17 cellular contexts compared by ENCODE assay signal in the genomic region with DNA sequence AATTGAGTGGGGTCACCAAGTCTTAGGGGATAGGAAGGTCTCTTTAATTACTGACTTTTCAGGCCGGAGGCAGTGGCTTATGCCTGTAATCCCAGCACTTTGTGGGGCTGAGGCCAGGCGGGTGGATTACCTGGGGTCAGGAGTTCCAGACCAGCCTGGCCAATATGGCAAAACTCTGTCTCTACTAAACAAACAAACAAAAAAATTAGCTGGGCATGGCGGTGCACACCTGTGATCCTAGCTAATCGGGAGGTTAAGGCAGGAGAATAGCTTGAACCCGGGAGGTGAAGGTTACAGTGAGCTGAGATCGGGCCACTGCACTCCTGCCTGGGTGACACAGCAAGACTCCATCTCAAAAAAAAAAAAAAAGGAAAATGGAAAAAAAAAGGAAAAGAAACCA. TPM values are rescaled to one million over a fixed set of nuclear protein-coding genes. Genes with fewer than 3 reads are reported as not detected.
A peak's percentile ranks its signal among the peaks of the same experiment; 100 is the strongest.
DNase-seq lines count a peak whose midpoint lies in the region; TF ChIP-seq lines count a peak whose summit lies in the region.
"Had no signal": no experiment of that assay in that cellular context is flagged by ENCODE, and none has a peak within 500 bp of the region (broad histone marks: within the 10 kb centered on the region; RNA-seq: fewer than 3 reads in every experiment).

No MANE protein-coding gene starts in this region.

- CTCF ChIA-PET in activated naive CD4-positive, alpha-beta T cell treated with anti-CD3 and anti-CD28 coated beads, Interleukin-2, amount 10 ng/mL, durations not matched to agents 7 days and 5 days (lab: Charles Lee): interaction anchor here (0.6 kb wide), 1 partner anchor 187 kb away, joined by 3 read pairs; no protein-coding TSS in a partner anchor
- CTCF ChIA-PET in CD4-positive, alpha-beta memory T cell (lab: Charles Lee; ENCODE audit: partially characterized antibody): no interaction called here

- no peaks in the 10 kb centered on the region for H3K9me3 Mint-ChIP-seq in activated naive CD4-positive, alpha-beta T cell treated with anti-CD3 and anti-CD28 coated beads, Interleukin-2, amount 50 U/mL, for 24 hours
- H3K9me3 Mint-ChIP-seq in activated naive CD4-positive, alpha-beta T cell treated with anti-CD3 and anti-CD28 coated beads, Interleukin-2, amount 10 ng/mL, durations not matched to agents 7 days and 5 days: no peaks in the 10 kb centered on the region
- no peaks in the 10 kb centered on the region for H3K9me3 Mint-ChIP-seq in CD4-positive, alpha-beta memory T cell
- H3K9me3 Mint-ChIP-seq in neural crest cell: peaks cover 7% of the 10 kb centered on the region
- H3K9me3 Mint-ChIP-seq: GM23338, H9 had no signal

- TF ChIP-seq CTCF in neural crest cell (conservative IDR thresholded peaks at IDR 0.05): no peak

- H3K27ac Mint-ChIP-seq in activated naive CD4-positive, alpha-beta T cell treated with anti-CD3 and anti-CD28 coated beads, Interleukin-2, amount 50 U/mL, for 24 hours: no peak overlapping the region
- H3K27ac Mint-ChIP-seq in activated naive CD4-positive, alpha-beta T cell treated with anti-CD3 and anti-CD28 coated beads, Interleukin-2, amount 10 ng/mL, durations not matched to agents 7 days and 5 days: no peak overlapping the region
- peak overlapping the region in 6 of 7 donors; percentile 12 to 74 (median 51) for H3K27ac Mint-ChIP-seq in CD4-positive, alpha-beta memory T cell
- H3K27ac Mint-ChIP-seq in neural crest cell (ENCODE audit: unreplicated experiment): no peak overlapping the region
- H3K27ac Mint-ChIP-seq: GM23338, H9 had no signal

- no peak overlapping the region for H3K27ac ChIP-seq in CD4-positive, alpha-beta memory T cell (ENCODE audit: low read depth, low read length)
- H3K27ac ChIP-seq: 22Rv1, A549 had no signal

- H3K4me3 Mint-ChIP-seq in activated naive CD4-positive, alpha-beta T cell treated with anti-CD3 and anti-CD28 coated beads, Interleukin-2, amount 50 U/mL, for 24 hours: peak overlapping the region; percentile 39
- no peak overlapping the region for H3K4me3 Mint-ChIP-seq in activated naive CD4-positive, alpha-beta T cell treated with anti-CD3 and anti-CD28 coated beads, Interleukin-2, amount 10 ng/mL, durations not matched to agents 7 days and 5 days
- peak overlapping the region in 1 of 8 donors; percentile 18 for H3K4me3 Mint-ChIP-seq in CD4-positive, alpha-beta memory T cell
- peak overlapping the region; percentile 24 for H3K4me3 Mint-ChIP-seq in neural crest cell
- H3K4me3 Mint-ChIP-seq: GM23338, H9 had no signal

- H3K9me3 ChIP-seq in CD4-positive, alpha-beta memory T cell (ENCODE audit: control insufficient read depth in 1 of 2, low read length in 2 of 2): no peaks in the 10 kb centered on the region
- H3K9me3 ChIP-seq: A549 had no signal

- POLR2A ChIA-PET in CD4-positive, alpha-beta memory T cell (lab: Charles Lee; ENCODE audit: partially characterized antibody): no interaction called here

- H3K27me3 ChIP-seq in CD4-positive, alpha-beta memory T cell (ENCODE audit: insufficient read depth, low read length): no peaks in the 10 kb centered on the region

- peaks cover 4% of the 10 kb centered on the region for H3K36me3 Mint-ChIP-seq in activated naive CD4-positive, alpha-beta T cell treated with anti-CD3 and anti-CD28 coated beads, Interleukin-2, amount 50 U/mL, for 24 hours
- peaks cover 10% of the 10 kb centered on the region for H3K36me3 Mint-ChIP-seq in activated naive CD4-positive, alpha-beta T cell treated with anti-CD3 and anti-CD28 coated beads, Interleukin-2, amount 10 ng/mL, durations not matched to agents 7 days and 5 days
- peaks cover 4 to 17% of the 10 kb centered on the region in 2 donors for H3K36me3 Mint-ChIP-seq in CD4-positive, alpha-beta memory T cell
- H3K36me3 Mint-ChIP-seq in neural crest cell (ENCODE audit: low read depth): no peaks in the 10 kb centered on the region

- H3K4me3 ChIP-seq in CD4-positive, alpha-beta memory T cell (ENCODE audit: low read length in 2 of 2): no peak overlapping the region
- H3K4me3 ChIP-seq: A549, GM23338 had no signal

- peaks cover 31% of the 10 kb centered on the region for H3K4me1 ChIP-seq in CD4-positive, alpha-beta memory T cell (ENCODE audit: insufficient read depth, low read length)

- no peaks in the 10 kb centered on the region for H3K36me3 ChIP-seq in CD4-positive, alpha-beta memory T cell (ENCODE audit: insufficient read depth, low read length)

- intact Hi-C loops in CD4-positive, alpha-beta memory T cell (cut with micrococcal nuclease): loop anchor here (10.0 kb wide), 1 partner anchor 293 kb away; a partner anchor contains a TSS

- H3K4me1 Mint-ChIP-seq in activated naive CD4-positive, alpha-beta T cell treated with anti-CD3 and anti-CD28 coated beads, Interleukin-2, amount 50 U/mL, for 24 hours: peaks cover 48% of the 10 kb centered on the region
- H3K4me1 Mint-ChIP-seq in activated naive CD4-positive, alpha-beta T cell treated with anti-CD3 and anti-CD28 coated beads, Interleukin-2, amount 10 ng/mL, durations not matched to agents 7 days and 5 days: peaks cover 30% of the 10 kb centered on the region
- peaks cover 16 to 34% (median 25%) of the 10 kb centered on the region in 4 donors for H3K4me1 Mint-ChIP-seq in CD4-positive, alpha-beta memory T cell
- H3K4me1 Mint-ChIP-seq in neural crest cell: peaks cover 17% of the 10 kb centered on the region

- DNase-seq in activated naive CD4-positive, alpha-beta T cell treated with anti-CD3 and anti-CD28 coated beads, Interleukin-2, amount 10 ng/mL, durations not matched to agents 7 days and 5 days: no peak
- DNase-seq in CD4-positive, alpha-beta memory T cell: no peak
- DNase-seq in neural crest cell (ENCODE audit: low read depth, low spot score) (no peak), NCI-H2029 treated with DMSO at 0.1 percent for 48 hours (lab: John Stamatoyannopoulos, UW) (no peak), NAMALWA (ENCODE audit: low spot score) (no peak)
- no peak for DNase-seq in stimulated activated naive CD4-positive, alpha-beta T cell (lab: John Stamatoyannopoulos, UW)
- DNase-seq: C1 segment of cervical spinal cord, Calu3, COR-L47, DMS53, GF-D8, H9 had no signal

- H3K27me3 Mint-ChIP-seq in activated naive CD4-positive, alpha-beta T cell treated with anti-CD3 and anti-CD28 coated beads, Interleukin-2, amount 50 U/mL, for 24 hours: no peaks in the 10 kb centered on the region
- H3K27me3 Mint-ChIP-seq in activated naive CD4-positive, alpha-beta T cell treated with anti-CD3 and anti-CD28 coated beads, Interleukin-2, amount 10 ng/mL, durations not matched to agents 7 days and 5 days: no peaks in the 10 kb centered on the region
- no peaks in the 10 kb centered on the region for H3K27me3 Mint-ChIP-seq in CD4-positive, alpha-beta memory T cell
- H3K27me3 Mint-ChIP-seq in neural crest cell (ENCODE audit: low read depth): peaks cover 2% of the 10 kb centered on the region

RNA-seq across cellular contexts. Expression of a gene that starts 1.8 kb away (rescaled TPM):
- 10 to 100 TPM; 22.2 to 23.5 TPM for total RNA-seq in CD4-positive, alpha-beta memory T cell
- polyA plus RNA-seq in CD4-positive, alpha-beta memory T cell: 10 to 100 TPM in 1 of 2 donors, 1 to 10 TPM in 1; 8.6 to 17.7 TPM
- 20.1 and 20.3 TPM in 2 replicates for total RNA-seq in neural crest cell

RNA-seq across cellular contexts. Expression of a gene that starts 39.0 kb away (rescaled TPM):
- total RNA-seq in CD4-positive, alpha-beta memory T cell: 1 to 10 TPM; 3.3 to 3.4 TPM
- polyA plus RNA-seq in CD4-positive, alpha-beta memory T cell: 1 to 10 TPM; 2.7 to 3.0 TPM
- 3.3 and 3.4 TPM in 2 replicates for total RNA-seq in neural crest cell
- total RNA-seq: G401 had no signal

Comparison
In these comparisons a context has a peak if more than half of its experiments do, and no peak if none do; other contexts are left out.
1. H3K27ac Mint-ChIP-seq: peak in CD4-positive, alpha-beta memory T cell (6 of 7); none in activated naive CD4-positive, alpha-beta T cell treated with anti-CD3 and anti-CD28 coated beads, Interleukin-2, amount 50 U/mL, for 24 hours (single experiment), activated naive CD4-positive, alpha-beta T cell treated with anti-CD3 and anti-CD28 coated beads, Interleukin-2, amount 10 ng/mL, durations not matched to agents 7 days and 5 days (single experiment) and neural crest cell (single experiment).